1 cellular context compared by ENCODE assay signal in genomic region chr6:157266274-157267101, GRCh38.
TF ChIP-seq lines count a peak whose summit lies in the region.

No MANE protein-coding gene starts in this region.

TF ChIP-seq in HepG2, 621 proteins besides CTCF, POLR2A, EP300 and RAD21 (continued from another document):
- TF ChIP-seq TRIM22 (IDR thresholded peaks at IDR 0.05) (peak; percentile 61; the same call in 1 of the 2 replicates), KDM6A (CRISPR knock-in tag; IDR thresholded peaks at IDR 0.05; ENCODE audit: low read depth) (no peak), ZNF646 (CRISPR knock-in tag; IDR thresholded peaks at IDR 0.05) (peak; percentile 67; the same call in 1 of the 2 replicates), IKZF1 (IDR thresholded peaks at IDR 0.05) (peak; percentile 90; the same call in 1 of the 2 replicates), FOXP1 (IDR thresholded peaks at IDR 0.05) (peak; percentile 55), FOXP1 (CRISPR knock-in tag; IDR thresholded peaks at IDR 0.05) (no peak), ZNF510 (CRISPR knock-in tag; IDR thresholded peaks at IDR 0.05; ENCODE audit: low read depth) (no peak), ZBTB40 (IDR thresholded peaks at IDR 0.05) (peak; percentile 24; the same call in 1 of the 2 replicates), ZBTB40 (CRISPR knock-in tag; IDR thresholded peaks at IDR 0.05) (no peak), MNT (IDR thresholded peaks at IDR 0.05) (peak; percentile 95), MAFK (conservative IDR thresholded peaks at IDR 0.05 in 1 of 2, IDR thresholded peaks at IDR 0.05 in 1 of 2; ENCODE audit: low read length in 2 of 2) (no peak)
